ENCODE assay signal across 17 cellular contexts in genomic region chr3:47868306-47868705, GRCh38.
DNase-seq lines count a peak whose midpoint lies in the region; ATAC-seq lines count a peak whose summit lies in the region.
"Had no signal": no experiment of that assay in that cellular context is flagged by ENCODE, and none has a peak within 500 bp of the region (broad histone marks: within the 10 kb centered on the region; RNA-seq: fewer than 3 reads in every experiment).

No MANE protein-coding gene starts in this region.

- no peak overlapping the region for H2BK5ac ChIP-seq in trophoblast cell (ENCODE audit: low read depth, low read length, poor library complexity)

- H3K18ac ChIP-seq in trophoblast cell (ENCODE audit: low read length), result no peak overlapping the region

- H2BK120ac ChIP-seq in trophoblast cell (ENCODE audit: insufficient read depth, low read length, poor library complexity), result no peak overlapping the region

- H4K91ac ChIP-seq in trophoblast cell (ENCODE audit: low read depth, low read length), result no peak overlapping the region

- no peak overlapping the region for H3K4me3 Mint-ChIP-seq in T-helper 17 cell
- H3K4me3 Mint-ChIP-seq: CD4-positive, alpha-beta T cell; GM23338 had no signal

- no peaks in the 10 kb centered on the region for H3K27me3 ChIP-seq in trophoblast cell (ENCODE audit: insufficient read depth, low read length)

- peak overlapping the region; percentile 74 for H3K27ac Mint-ChIP-seq in T-helper 17 cell
- H3K27ac Mint-ChIP-seq: CD4-positive, alpha-beta T cell; GM23338 had no signal

- H3K4me3 ChIP-seq in trophoblast cell (ENCODE audit: low read depth, low read length), result no peak overlapping the region
- H3K4me3 ChIP-seq: GM23338 had no signal

- DNase-seq in T-helper 17 cell (no peak), trophoblast cell (peak; percentile 90 to 93), NK-92 (lab: John Stamatoyannopoulos, UW; ENCODE audit: unreplicated experiment) (no peak), iPS-NIHi11 (ENCODE audit: low spot score) (no peak)
- DNase-seq: ACHN; AML-193; Caco-2; CD4-positive, alpha-beta T cell; DMS153; DMS79; GDM1; HCEC 1CT; IMR-90 had no signal

- H3K79me1 ChIP-seq in trophoblast cell (ENCODE audit: low read length), result no peaks in the 10 kb centered on the region

- H3K23ac ChIP-seq in trophoblast cell (ENCODE audit: low read length), result no peak overlapping the region

- H3K9me3 ChIP-seq in T-helper 17 cell (ENCODE audit: control insufficient read depth, low read length, poor library complexity, severe bottlenecking) (no peaks in the 10 kb centered on the region), trophoblast cell (ENCODE audit: insufficient read depth, low read depth, low read length) (peaks cover 2% of the 10 kb centered on the region)
- H3K9me3 ChIP-seq: Caco-2 had no signal

- no peak overlapping the region for H2AK5ac ChIP-seq in trophoblast cell (ENCODE audit: low read length)

- peaks cover 5% of the 10 kb centered on the region for H3K4me1 Mint-ChIP-seq in T-helper 17 cell
- H3K4me1 Mint-ChIP-seq: GM23338 had no signal

- H4K8ac ChIP-seq in trophoblast cell (ENCODE audit: low read depth, low read length), result no peak overlapping the region

- no peaks in the 10 kb centered on the region for H3K27me3 Mint-ChIP-seq in T-helper 17 cell
- H3K27me3 Mint-ChIP-seq: CD4-positive, alpha-beta T cell had no signal

- H3K79me2 ChIP-seq in trophoblast cell (ENCODE audit: control insufficient read depth, insufficient read depth, low read length, poor library complexity), result no peaks in the 10 kb centered on the region

- no peak overlapping the region for H3K9ac ChIP-seq in trophoblast cell (ENCODE audit: low read length)

- no peak overlapping the region for H4K12ac ChIP-seq in trophoblast cell (ENCODE audit: low read depth, low read length)

- ATAC-seq in T-helper 17 cell, result no peak
- ATAC-seq in GM21529 (IDR thresholded peaks at IDR 0.05; ENCODE audit: unreplicated experiment), result no peak
- ATAC-seq: GM23338 had no signal

- H2BK12ac ChIP-seq in trophoblast cell (ENCODE audit: low read length), result no peak overlapping the region

- H3K27ac ChIP-seq in cingulate gyrus (ENCODE audit: low read depth, low read length) (peak overlapping the region; percentile 24), trophoblast cell (ENCODE audit: low read depth, low read length) (no peak overlapping the region)
- H3K27ac ChIP-seq: C4-2B had no signal

- no CpG with 5 or more reads among the region's 2 CpGs for WGBS in trophoblast cell (ENCODE audit: extremely low coverage, insufficient coverage, insufficient read length)

- no peak overlapping the region for H3K4me2 ChIP-seq in trophoblast cell (ENCODE audit: low read length)
- H3K4me2 ChIP-seq: GM23338 had no signal

- H3K14ac ChIP-seq in trophoblast cell (ENCODE audit: low read length), result no peak overlapping the region

- peaks cover 55 to 76% of the 10 kb centered on the region in 2 experiments for H3K36me3 ChIP-seq in trophoblast cell (ENCODE audit: control insufficient read depth in 1 of 2, insufficient read depth in 2 of 2, low read length in 2 of 2)

- no peak overlapping the region for H3K4ac ChIP-seq in trophoblast cell (ENCODE audit: low read depth, low read length)

- H3K4me1 ChIP-seq in trophoblast cell (ENCODE audit: control insufficient read depth in 1 of 2, insufficient read depth in 2 of 2, low read length in 2 of 2), result no peaks in the 10 kb centered on the region
- H3K4me1 ChIP-seq: Caco-2 had no signal

- H2AFZ ChIP-seq in trophoblast cell (ENCODE audit: insufficient read depth, low read length, poor library complexity), result no peak overlapping the region
- H2AFZ ChIP-seq: GM23338 had no signal

- peaks cover 11% of the 10 kb centered on the region for H3K36me3 Mint-ChIP-seq in T-helper 17 cell (ENCODE audit: low read depth)

Comparison
In these comparisons a context has a peak if more than half of its experiments do, and no peak if none do; other contexts are left out.
1. DNase-seq: peak in trophoblast cell (2 of 2); none in T-helper 17 cell (0 of 3), NK-92 (single experiment) and iPS-NIHi11 (single experiment).